8 cellular contexts compared by ENCODE assay signal in genomic region chr9:29213374-29214161, GRCh38. TPM values are rescaled to one million over a fixed set of nuclear protein-coding genes. Genes with fewer than 3 reads are reported as not detected.
A peak's percentile ranks its signal among the peaks of the same experiment; 100 is the strongest.
DNase-seq lines count a peak whose midpoint lies in the region; ATAC-seq and TF ChIP-seq lines count a peak whose summit lies in the region.

Gene LINGO2, minus strand, starts transcription at chr9:29213601.

- intact Hi-C loops in breast epithelium (cut with DNase I; ENCODE audit: low total_unique reads) (no loop called here), vagina (cut with DNase I) (no loop called here)

- peak within 1 kb of the TSS; percentile 46 for H2AFZ ChIP-seq in mesenchymal stem cell (ENCODE audit: low read depth, low read length)

- H3K14ac ChIP-seq in mesenchymal stem cell (ENCODE audit: low read length in 2 of 2) = peak within 1 kb of the TSS in 1 of 2 experiments; percentile 49

- TF ChIP-seq CTCF in breast epithelium (IDR thresholded peaks at IDR 0.05) = no peak
- no peak for TF ChIP-seq CTCF in vagina (IDR thresholded peaks at IDR 0.05)

- no peak within 1 kb of the TSS for H2BK5ac ChIP-seq in mesenchymal stem cell (ENCODE audit: low read depth, low read length, poor library complexity, severe bottlenecking)

- H2BK120ac ChIP-seq in mesenchymal stem cell (ENCODE audit: low read depth, low read length) = peak within 1 kb of the TSS; percentile 59

- H3K4me1 ChIP-seq in breast epithelium (peaks cover 0 to 6% of the 10 kb centered on the region in 2 donors), mesenchymal stem cell (ENCODE audit: control insufficient read depth, insufficient read depth, low read depth, low read length) (peaks cover 6% of the 10 kb centered on the region), vagina (peaks cover 16% of the 10 kb centered on the region)

- H2AK5ac ChIP-seq in mesenchymal stem cell (ENCODE audit: low read length, severe bottlenecking) = no peak within 1 kb of the TSS

- peak within 1 kb of the TSS; percentile 97 for H3K4me2 ChIP-seq in mesenchymal stem cell (ENCODE audit: low read length, poor library complexity, severe bottlenecking)

- H3K18ac ChIP-seq in mesenchymal stem cell (ENCODE audit: low read depth in 1 of 2, low read length in 2 of 2) = peak within 1 kb of the TSS in 1 of 2 experiments; percentile 68

- H3K4ac ChIP-seq in mesenchymal stem cell (ENCODE audit: low read depth in 1 of 2, low read length in 2 of 2) = peak within 1 kb of the TSS in 1 of 2 experiments; percentile 67

- H3K4me3 ChIP-seq in breast epithelium (peak within 1 kb of the TSS; percentile 17 to 69 (median 46)), mesenchymal stem cell (ENCODE audit: insufficient read depth in 1 of 2, low read depth in 1 of 2, low read length in 2 of 2) (peak within 1 kb of the TSS; percentile 67 to 70), vagina (peak within 1 kb of the TSS; percentile 27 to 40)

- H4K8ac ChIP-seq in mesenchymal stem cell (ENCODE audit: low read length) = peak within 1 kb of the TSS; percentile 56

- H2BK12ac ChIP-seq in mesenchymal stem cell (ENCODE audit: low read length in 2 of 2) = peak within 1 kb of the TSS in 1 of 2 experiments; percentile 31

- H3K9me3 ChIP-seq in breast epithelium (no peaks in the 10 kb centered on the region), mesenchymal stem cell (ENCODE audit: control insufficient read depth, low read length) (no peaks in the 10 kb centered on the region), vagina (no peaks in the 10 kb centered on the region)

- TF ChIP-seq POLR2A in breast epithelium (IDR thresholded peaks at IDR 0.05) (no peak), vagina (IDR thresholded peaks at IDR 0.05) (no peak)

- H3K27me3 ChIP-seq in breast epithelium = peaks cover 4 to 62% of the 10 kb centered on the region in 2 donors
- peaks cover 0 to 64% of the 10 kb centered on the region in 2 experiments for H3K27me3 ChIP-seq in mesenchymal stem cell (ENCODE audit: control insufficient read depth in 1 of 2, insufficient read depth in 1 of 2, low read length in 2 of 2)
- H3K27me3 ChIP-seq in vagina = no peaks in the 10 kb centered on the region

- no peak within 1 kb of the TSS for H2BK15ac ChIP-seq in mesenchymal stem cell (ENCODE audit: low read depth, poor library complexity, severe bottlenecking)

- H3K36me3 ChIP-seq in breast epithelium = no peaks in the 10 kb centered on the region
- H3K36me3 ChIP-seq in mesenchymal stem cell (ENCODE audit: control insufficient read depth in 1 of 2, insufficient read depth in 2 of 2, low read depth in 1 of 2, low read length in 2 of 2) = no peaks in the 10 kb centered on the region
- no peaks in the 10 kb centered on the region for H3K36me3 ChIP-seq in vagina

- no peak within 1 kb of the TSS for H3K27ac ChIP-seq in breast epithelium
- H3K27ac ChIP-seq in mesenchymal stem cell (ENCODE audit: low read length, poor library complexity, severe bottlenecking) = peak within 1 kb of the TSS; percentile 17
- H3K27ac ChIP-seq in vagina = no peak within 1 kb of the TSS

- H4K91ac ChIP-seq in mesenchymal stem cell (ENCODE audit: low read length) = no peak within 1 kb of the TSS

- WGBS in mesenchymal stem cell = under 1% methylated on average over 46 of the region's 59 CpGs

- ATAC-seq in HG03139 (IDR thresholded peaks at IDR 0.05; ENCODE audit: unreplicated experiment) (no peak), HG02588 (IDR thresholded peaks at IDR 0.05; ENCODE audit: unreplicated experiment) (no peak)

- H3K23ac ChIP-seq in mesenchymal stem cell (ENCODE audit: low read length in 2 of 2) = peak within 1 kb of the TSS in 1 of 2 experiments; percentile 50

- H3K9ac ChIP-seq in mesenchymal stem cell (ENCODE audit: low read length) = no peak within 1 kb of the TSS

- DNase-seq in DMS53 (lab: John Stamatoyannopoulos, UW) (peak; percentile 75), NCI-H2081 treated with DMSO at 0.1 percent for 48 hours (lab: John Stamatoyannopoulos, UW) (peak; percentile 79), breast epithelium (ENCODE audit: low spot score in 2 of 2) (no peak), mesenchymal stem cell (peak; percentile 57), vagina (ENCODE audit: extremely low spot score in 2 of 2) (no peak)
- DNase-seq in activated CD4-positive, alpha-beta T cell treated with anti-CD3 and anti-CD28 coated beads for 4 hours = no peak

- peaks cover 4% of the 10 kb centered on the region for H3K79me1 ChIP-seq in mesenchymal stem cell (replicated peaks; ENCODE audit: low read length, poor library complexity, severe bottlenecking)

RNA-seq across cellular contexts. Expression of gene LINGO2, which starts in this region (rescaled TPM):
- total RNA-seq in breast epithelium = under 1 TPM in 1 of 3 donors, not detected in 2; 0.59 TPM
- polyA plus RNA-seq in mesenchymal stem cell (2013, experiment 1 of 2) = 2.9 TPM
- polyA plus RNA-seq in mesenchymal stem cell (2013, experiment 2 of 2) = 3.0 TPM
- 0.98 TPM for total RNA-seq in vagina

Comparison
In these comparisons a context has a peak if more than half of its experiments do, and no peak if none do; other contexts are left out.
1. DNase-seq: peak in DMS53 (single experiment), NCI-H2081 treated with DMSO at 0.1 percent for 48 hours (single experiment) and mesenchymal stem cell (single experiment); none in breast epithelium (0 of 2), vagina (0 of 2) and activated CD4-positive, alpha-beta T cell treated with anti-CD3 and anti-CD28 coated beads for 4 hours (0 of 2).
2. Peak in every context shown above with its lines, with median percentiles within 50 percentile points of each other: H3K4me3 ChIP-seq.